23 cellular contexts compared by ENCODE assay signal in genomic region chr10:96242822-96243221, GRCh38. TPM values are rescaled to one million over a fixed set of nuclear protein-coding genes. Genes with fewer than 3 reads are reported as not detected.
"Had no signal": no experiment of that assay in that cellular context is flagged by ENCODE, and none has a peak within 500 bp of the region (broad histone marks: within the 10 kb centered on the region; RNA-seq: fewer than 3 reads in every experiment).

No MANE protein-coding gene starts in this region.

- H3K27me3 ChIP-seq: foreskin keratinocyte, tibial artery had no signal

- H3K36me3 Mint-ChIP-seq: activated CD8-positive, alpha-beta memory T cell treated with anti-CD3 and anti-CD28 coated beads, Interleukin-2, amount 10 ng/mL, durations not matched to agents 7 days and 5 days; brain had no signal

- H3K9ac ChIP-seq: parathyroid adenoma had no signal

- H3K4me1 ChIP-seq: foreskin keratinocyte, parathyroid adenoma had no signal

- H3K36me3 ChIP-seq: tibial artery had no signal

- H3K9me3 ChIP-seq: tibial artery had no signal

- H3K27me3 Mint-ChIP-seq: activated naive CD8-positive, alpha-beta T cell treated with anti-CD3 and anti-CD28 coated beads, Interleukin-2, amount 50 U/mL, for 24 hours had no signal

- H2AFZ ChIP-seq: parathyroid adenoma had no signal

- H3K4me3 Mint-ChIP-seq: activated CD4-positive, alpha-beta memory T cell treated with anti-CD3 and anti-CD28 coated beads, Interleukin-2, amount 10 ng/mL, durations not matched to agents 7 days and 5 days; activated CD8-positive, alpha-beta memory T cell treated with anti-CD3 and anti-CD28 coated beads, Interleukin-2, amount 10 ng/mL, durations not matched to agents 7 days and 5 days; activated naive CD8-positive, alpha-beta T cell treated with anti-CD3 and anti-CD28 coated beads, Interleukin-2, amount 50 U/mL, for 24 hours; T-cell; WTC11 had no signal

- H3K79me2 ChIP-seq: parathyroid adenoma had no signal

- DNase-seq: activated CD4-positive, alpha-beta memory T cell treated with anti-CD3 and anti-CD28 coated beads, Interleukin-2, amount 10 ng/mL, durations not matched to agents 7 days and 5 days; activated CD4-positive, alpha-beta T cell treated with anti-CD3 and anti-CD28 coated beads for 4 hours; activated CD8-positive, alpha-beta memory T cell treated with anti-CD3 and anti-CD28 coated beads, Interleukin-2, amount 10 ng/mL, durations not matched to agents 7 days and 5 days; activated naive CD4-positive, alpha-beta T cell treated with Interleukin-2 at 50 U/mL for 16 hours; activated naive CD8-positive, alpha-beta T cell treated with anti-CD3 and anti-CD28 coated beads, Interleukin-2, amount 50 U/mL, for 24 hours; anterior cingulate cortex; central memory CD4-positive, alpha-beta T cell; foreskin keratinocyte; glutamatergic neuron; hippocampal formation; midbrain; stimulated activated CD4-positive, alpha-beta T cell treated with anti-CD3 and anti-CD28 coated beads, Interleukin-4, amount 100 ng/mL, for 4 hours; stimulated activated naive CD4-positive, alpha-beta T cell; substantia nigra; T-cell; tibial artery had no signal

- H3K9me3 Mint-ChIP-seq: activated CD4-positive, alpha-beta memory T cell treated with anti-CD3 and anti-CD28 coated beads, Interleukin-2, amount 10 ng/mL, durations not matched to agents 7 days and 5 days; activated naive CD8-positive, alpha-beta T cell treated with anti-CD3 and anti-CD28 coated beads, Interleukin-2, amount 50 U/mL, for 24 hours; brain; T-cell had no signal

- ATAC-seq: activated CD8-positive, alpha-beta memory T cell treated with anti-CD3 and anti-CD28 coated beads, Interleukin-2, amount 10 ng/mL, durations not matched to agents 7 days and 5 days; activated naive CD8-positive, alpha-beta T cell treated with anti-CD3 and anti-CD28 coated beads, Interleukin-2, amount 50 U/mL, for 24 hours; foreskin keratinocyte; left lobe of liver; sciatic nerve; T-cell; WTC11 had no signal

- H3K27ac ChIP-seq: foreskin keratinocyte, parathyroid adenoma, tibial artery had no signal

- H3K4me3 ChIP-seq: lung, tibial artery had no signal

- H3K4me1 Mint-ChIP-seq: activated CD4-positive, alpha-beta memory T cell treated with anti-CD3 and anti-CD28 coated beads, Interleukin-2, amount 10 ng/mL, durations not matched to agents 7 days and 5 days; activated CD8-positive, alpha-beta memory T cell treated with anti-CD3 and anti-CD28 coated beads, Interleukin-2, amount 10 ng/mL, durations not matched to agents 7 days and 5 days; brain; WTC11 had no signal

- H3K27ac Mint-ChIP-seq: activated CD4-positive, alpha-beta memory T cell treated with anti-CD3 and anti-CD28 coated beads, Interleukin-2, amount 10 ng/mL, durations not matched to agents 7 days and 5 days; activated CD8-positive, alpha-beta memory T cell treated with anti-CD3 and anti-CD28 coated beads, Interleukin-2, amount 10 ng/mL, durations not matched to agents 7 days and 5 days; activated naive CD8-positive, alpha-beta T cell treated with anti-CD3 and anti-CD28 coated beads, Interleukin-2, amount 50 U/mL, for 24 hours; T-cell; WTC11 had no signal

RNA-seq across cellular contexts. Expression of gene BLNK, which starts 28.5 kb away (rescaled TPM):
- total RNA-seq: activated CD4-positive, alpha-beta memory T cell treated with anti-CD3 and anti-CD28 coated beads, Interleukin-2, amount 10 ng/mL, durations not matched to agents 7 days and 5 days; activated CD8-positive, alpha-beta memory T cell treated with anti-CD3 and anti-CD28 coated beads, Interleukin-2, amount 10 ng/mL, durations not matched to agents 7 days and 5 days; foreskin keratinocyte; WTC11 had no signal
- polyA plus RNA-seq: fibroblast of lung had no signal
